22 cellular contexts compared by ENCODE assay signal in the genomic region with DNA sequence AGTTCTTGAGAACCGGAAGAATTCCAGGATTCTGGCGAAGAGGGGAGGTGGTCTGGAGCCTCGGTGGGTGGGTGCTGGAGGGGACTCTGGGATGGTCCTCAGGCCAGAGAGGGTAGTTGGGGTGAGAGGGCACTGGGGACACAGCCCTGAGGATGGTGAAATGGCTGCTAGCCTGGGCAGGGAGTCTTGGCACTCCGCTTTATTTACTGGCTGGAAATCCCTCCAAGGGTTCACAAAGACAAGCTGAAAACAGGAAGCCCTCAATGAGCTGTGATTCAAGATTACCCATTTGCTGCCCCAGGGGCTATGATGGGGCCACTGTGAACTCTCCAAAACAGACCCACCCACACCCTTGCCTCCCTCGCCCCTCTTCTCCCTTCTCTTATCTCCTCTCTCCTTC.
DNase-seq lines count a peak whose midpoint lies in the region; ATAC-seq lines count a peak whose summit lies in the region.
"Had no signal": no experiment of that assay in that cellular context is flagged by ENCODE, and none has a peak within 500 bp of the region (broad histone marks: within the 10 kb centered on the region; RNA-seq: fewer than 3 reads in every experiment).

No MANE protein-coding gene starts in this region.

- no peaks in the 10 kb centered on the region for H3K4me1 Mint-ChIP-seq in activated CD4-positive, alpha-beta T cell treated with anti-CD3 and anti-CD28 coated beads, Interleukin-2, amount 10 ng/mL, durations not matched to agents 7 days and 5 days

- no peaks in the 10 kb centered on the region for H3K9me3 Mint-ChIP-seq in activated CD4-positive, alpha-beta T cell treated with anti-CD3 and anti-CD28 coated beads, Interleukin-2, amount 10 ng/mL, durations not matched to agents 7 days and 5 days

- no peak overlapping the region for H3K4me3 ChIP-seq in muscle layer of duodenum (ENCODE audit: low read depth in 1 of 2, low read length in 2 of 2)
- no peak overlapping the region for H3K4me3 ChIP-seq in aorta (ENCODE audit: low read length in 2 of 2)
- H3K4me3 ChIP-seq: ovary had no signal

- H3K27me3 ChIP-seq in muscle layer of duodenum (ENCODE audit: low read depth, low read length), result no peaks in the 10 kb centered on the region
- no peaks in the 10 kb centered on the region for H3K27me3 ChIP-seq in aorta (ENCODE audit: control insufficient read depth in 1 of 2, insufficient read depth in 2 of 2, low read length in 1 of 2)
- H3K27me3 ChIP-seq: ovary had no signal

- H3K9me3 ChIP-seq in muscle layer of duodenum (ENCODE audit: control insufficient read depth in 1 of 2, low read length in 2 of 2) (no peaks in the 10 kb centered on the region), aorta (ENCODE audit: control insufficient read depth, low read length) (no peaks in the 10 kb centered on the region)
- H3K9me3 ChIP-seq: BE2C, ovary had no signal

- peaks cover 2% of the 10 kb centered on the region for H3K27me3 Mint-ChIP-seq in activated CD4-positive, alpha-beta T cell treated with anti-CD3 and anti-CD28 coated beads, Interleukin-2, amount 10 ng/mL, durations not matched to agents 7 days and 5 days

- CTCF ChIA-PET in activated CD4-positive, alpha-beta T cell treated with anti-CD3 and anti-CD28 coated beads, Interleukin-2, amount 10 ng/mL, durations not matched to agents 7 days and 5 days (lab: Charles Lee), result no interaction called here

- H3K36me3 ChIP-seq in muscle layer of duodenum (ENCODE audit: control insufficient read depth in 1 of 2, insufficient read depth in 2 of 2, low read length in 2 of 2), result no peaks in the 10 kb centered on the region
- no peaks in the 10 kb centered on the region for H3K36me3 ChIP-seq in aorta (ENCODE audit: control insufficient read depth in 1 of 2, insufficient read depth in 2 of 2, low read length in 1 of 2)
- H3K36me3 ChIP-seq: BE2C, ovary had no signal

- peak; percentile 21 for DNase-seq in activated effector memory CD4-positive, alpha-beta T cell treated with anti-CD3 and anti-CD28 coated beads, Interleukin-2, amount 50 U/mL, for 16 hours
- no peak for DNase-seq in activated effector memory CD4-positive, alpha-beta T cell treated with Interleukin-2 at 50 U/mL for 16 hours
- DNase-seq in Right ventricle myocardium superior, result peak; percentile 57
- DNase-seq in aorta, result peak in 1 of 2 donors; percentile 42
- no peak for DNase-seq in activated CD4-positive, alpha-beta T cell treated with anti-CD3 and anti-CD28 coated beads, Interleukin-2, amount 10 ng/mL, durations not matched to agents 7 days and 5 days
- DNase-seq: BE2C; caudate nucleus; DMS 273 treated with DMSO at 0.1 percent for 48 hours; effector CD8-positive, alpha-beta T cell; GOT3; hypothalamus; kidney glomerular epithelial cell; NCI-H1092; NCI-H526 treated with DMSO at 0.1 percent for 48 hours; stimulated activated CD4-positive, alpha-beta T cell treated with anti-CD3 and anti-CD28 coated beads, Interleukin-4, amount 100 ng/mL, for 4 hours; stimulated activated CD8-positive, alpha-beta memory T cell treated with anti-CD3 and anti-CD28 coated beads, Interleukin-4, amount 100 ng/mL, for 48 hours had no signal

- WGBS in aorta, 2 donors, result 71 to 76% methylated on average over 5 of the region's 5 CpGs

- H3K36me3 Mint-ChIP-seq in activated CD4-positive, alpha-beta T cell treated with anti-CD3 and anti-CD28 coated beads, Interleukin-2, amount 10 ng/mL, durations not matched to agents 7 days and 5 days (ENCODE audit: low read depth), result no peaks in the 10 kb centered on the region

- H3K27ac ChIP-seq in muscle layer of duodenum (ENCODE audit: low read length) (peak overlapping the region; percentile 1), aorta (ENCODE audit: low read depth in 1 of 2, low read length in 2 of 2) (no peak overlapping the region)
- H3K27ac ChIP-seq: 22Rv1, HL-60 had no signal

- H3K4me1 ChIP-seq in muscle layer of duodenum (ENCODE audit: control insufficient read depth in 1 of 2, insufficient read depth in 2 of 2, low read length in 2 of 2) (peaks cover 3 to 11% of the 10 kb centered on the region in 2 donors), aorta (ENCODE audit: control insufficient read depth in 1 of 2, insufficient read depth in 2 of 2, low read length in 2 of 2) (no peaks in the 10 kb centered on the region)
- H3K4me1 ChIP-seq: BE2C had no signal

- no peak overlapping the region for H3K4me3 Mint-ChIP-seq in activated CD4-positive, alpha-beta T cell treated with anti-CD3 and anti-CD28 coated beads, Interleukin-2, amount 10 ng/mL, durations not matched to agents 7 days and 5 days

- H3K27ac Mint-ChIP-seq in activated CD4-positive, alpha-beta T cell treated with anti-CD3 and anti-CD28 coated beads, Interleukin-2, amount 10 ng/mL, durations not matched to agents 7 days and 5 days, result no peak overlapping the region

- peak; percentile 56 for ATAC-seq in Right ventricle myocardium superior (ENCODE audit: poor library complexity)
- peak; percentile 45 for ATAC-seq in aorta (ENCODE audit: low FRiP score)
- ATAC-seq in GM21723 (IDR thresholded peaks at IDR 0.05; ENCODE audit: unreplicated experiment), result no peak
- no peak for ATAC-seq in HG03520 (IDR thresholded peaks at IDR 0.05; ENCODE audit: unreplicated experiment)

- intact Hi-C loops in Right ventricle myocardium superior (cut with DNase I), result no loop called here
- intact Hi-C loops in aorta (cut with DNase I), result no loop called here

- POLR2A ChIA-PET in activated CD4-positive, alpha-beta T cell treated with anti-CD3 and anti-CD28 coated beads, Interleukin-2, amount 10 ng/mL, durations not matched to agents 7 days and 5 days (lab: Charles Lee), result no interaction called here

Comparison
In these comparisons a context has a peak if more than half of its experiments do, and no peak if none do; other contexts are left out.
1. DNase-seq: peak in activated effector memory CD4-positive, alpha-beta T cell treated with anti-CD3 and anti-CD28 coated beads, Interleukin-2, amount 50 U/mL, for 16 hours (single experiment) and Right ventricle myocardium superior (single experiment); none in activated effector memory CD4-positive, alpha-beta T cell treated with Interleukin-2 at 50 U/mL for 16 hours (single experiment) and activated CD4-positive, alpha-beta T cell treated with anti-CD3 and anti-CD28 coated beads, Interleukin-2, amount 10 ng/mL, durations not matched to agents 7 days and 5 days (single experiment).
2. ATAC-seq: peak in Right ventricle myocardium superior (single experiment) and aorta (single experiment); none in GM21723 (single experiment) and HG03520 (single experiment).